Comparison of ENCODE assay signal across 10 cellular contexts in the genomic region with DNA sequence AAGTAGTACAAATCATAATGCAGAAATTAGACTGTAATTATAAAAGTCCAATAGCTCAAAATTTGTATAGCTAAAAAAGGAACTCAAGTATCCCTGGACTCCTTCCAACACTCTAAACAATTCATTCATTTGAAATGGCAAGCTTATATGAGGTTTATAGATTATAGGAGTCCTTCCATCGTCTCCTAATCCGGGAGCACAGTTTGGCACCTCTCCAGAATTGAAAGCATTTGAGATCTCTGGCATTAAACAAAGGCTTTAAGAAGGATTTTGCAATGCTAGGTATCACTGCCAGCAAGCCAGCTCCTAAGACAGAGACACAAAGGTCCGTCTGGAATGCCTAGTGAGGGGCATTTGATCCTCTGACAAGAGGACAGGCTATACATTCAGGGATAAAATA.
DNase-seq lines count a peak whose midpoint lies in the region; ATAC-seq, FAIRE-seq and TF ChIP-seq lines count a peak whose summit lies in the region.
"Had no signal": no experiment of that assay in that cellular context is flagged by ENCODE, and none has a peak within 500 bp of the region (broad histone marks: within the 10 kb centered on the region; RNA-seq: fewer than 3 reads in every experiment).

No MANE protein-coding gene starts in this region.

- H3K27ac ChIP-seq in right atrium auricular region (peak overlapping the region; percentile 63 to 77), keratinocyte (ENCODE audit: control insufficient read depth, insufficient read depth, low read length) (peak overlapping the region; percentile 66)
- H3K27ac ChIP-seq in CD4-positive, alpha-beta T cell (ENCODE audit: low read depth, low read length) = no peak overlapping the region

- H3K27me3 ChIP-seq in right atrium auricular region (no peaks in the 10 kb centered on the region), keratinocyte (ENCODE audit: control insufficient read depth, extremely low read depth, insufficient read depth, low read length) (no peaks in the 10 kb centered on the region)
- H3K27me3 ChIP-seq in CD4-positive, alpha-beta T cell (ENCODE audit: control insufficient read depth, insufficient read depth, low read length) = no peaks in the 10 kb centered on the region

- no peaks in the 10 kb centered on the region for H3K9me3 Mint-ChIP-seq in CD4-positive, alpha-beta T cell

- H3K36me3 ChIP-seq in right atrium auricular region = no peaks in the 10 kb centered on the region
- no peaks in the 10 kb centered on the region for H3K36me3 ChIP-seq in keratinocyte (ENCODE audit: control insufficient read depth in 2 of 2, extremely low read depth in 1 of 2, insufficient read depth in 2 of 2, low read length in 2 of 2)

- CTCF ChIA-PET in CD4-positive, alpha-beta T cell (lab: Charles Lee) = no interaction called here

- peaks cover 65% of the 10 kb centered on the region for H3K4me1 Mint-ChIP-seq in CD4-positive, alpha-beta T cell (ENCODE audit: low read depth)

- no peak overlapping the region for H3K9ac ChIP-seq in keratinocyte (ENCODE audit: control insufficient read depth, extremely low read depth, insufficient read depth, low read length)

- intact Hi-C loops in left ventricle myocardium superior (cut with micrococcal nuclease) = loop anchor here (10.0 kb wide), 1 partner anchor 90 kb away; a partner anchor contains a TSS
- intact Hi-C loops in CD4-positive, alpha-beta T cell (cut with DNase I, micrococcal nuclease) = loop anchor here in 1 of 2 experiments (10.0 kb wide), 1 partner anchor 110 kb away; no protein-coding TSS in a partner anchor

- ATAC-seq in left ventricle myocardium superior = no peak
- ATAC-seq in HG03442 (IDR thresholded peaks at IDR 0.05; ENCODE audit: unreplicated experiment) = no peak
- ATAC-seq in CD4-positive, alpha-beta T cell (ENCODE audit: poor library complexity) = no peak
- ATAC-seq in GM19397 (IDR thresholded peaks at IDR 0.05; ENCODE audit: unreplicated experiment) = no peak

- TF ChIP-seq CTCF in right atrium auricular region (IDR thresholded peaks at IDR 0.05) (no peak), keratinocyte (optimal IDR thresholded peaks at IDR 0.05 in 1 of 3, IDR thresholded peaks at IDR 0.05 in 1 of 3, conservative IDR thresholded peaks at IDR 0.05 in 1 of 3; ENCODE audit: extremely low read depth in 1 of 3, insufficient read depth in 2 of 3, low read length in 3 of 3) (no peak)
- no peak for TF ChIP-seq CTCF in CD4-positive, alpha-beta T cell (IDR thresholded peaks at IDR 0.05)

- dilution Hi-C loops in keratinocyte (cut with MboI; ENCODE audit: extremely low pct_ligation_motif_present, low sequenced_read_pairs) = no loop called here

- FAIRE-seq in keratinocyte (lab: Jason Lieb, UNC) = no peak
- FAIRE-seq: GM19239 had no signal

- no peak overlapping the region for H3K27ac Mint-ChIP-seq in CD4-positive, alpha-beta T cell

- H3K4me1 ChIP-seq in right atrium auricular region (peaks cover 0 to 84% of the 10 kb centered on the region in 2 donors), keratinocyte (ENCODE audit: control insufficient read depth, extremely low read depth, insufficient read depth, low read length) (peaks cover 48% of the 10 kb centered on the region)

- H3K4me3 ChIP-seq in right atrium auricular region = no peak overlapping the region
- no peak overlapping the region for H3K4me3 ChIP-seq in keratinocyte (ENCODE audit: control insufficient read depth in 2 of 3, extremely low read depth in 1 of 3, insufficient read depth in 2 of 3, low read depth in 1 of 3, low read length in 3 of 3)

- H3K4me2 ChIP-seq in keratinocyte (ENCODE audit: control insufficient read depth, extremely low read depth, insufficient read depth, low read depth, low read length) = peak overlapping the region; percentile 82

- no peak overlapping the region for H2AFZ ChIP-seq in keratinocyte (ENCODE audit: control insufficient read depth, low read length)

- DNase-seq in right atrium auricular region (ENCODE audit: low spot score) (no peak), left ventricle myocardium superior (no peak), amniotic epithelial cell (ENCODE audit: low read depth) (peak; percentile 48), keratinocyte (ENCODE audit: low read depth, low spot score) (no peak), CD1c-positive myeloid dendritic cell (ENCODE audit: extremely low spot score) (no peak)
- no peak for DNase-seq in CD4-positive, alpha-beta T cell
- DNase-seq: T-helper 1 cell had no signal

- peaks cover 7% of the 10 kb centered on the region for H3K79me2 ChIP-seq in keratinocyte (ENCODE audit: control insufficient read depth, insufficient read depth, low read length)

- H3K9me3 ChIP-seq in right atrium auricular region (no peaks in the 10 kb centered on the region), keratinocyte (ENCODE audit: control insufficient read depth, low read depth, low read length) (no peaks in the 10 kb centered on the region)
- no peaks in the 10 kb centered on the region for H3K9me3 ChIP-seq in CD4-positive, alpha-beta T cell (ENCODE audit: control insufficient read depth, low read length)

- H3K27me3 Mint-ChIP-seq in CD4-positive, alpha-beta T cell = no peaks in the 10 kb centered on the region

- no peak overlapping the region for H3K4me3 Mint-ChIP-seq in CD4-positive, alpha-beta T cell

- no peaks in the 10 kb centered on the region for H3K9me1 ChIP-seq in keratinocyte (ENCODE audit: control insufficient read depth, extremely low read depth, insufficient read depth, low read length)

- POLR2A ChIA-PET in CD4-positive, alpha-beta T cell (lab: Charles Lee) = no interaction called here

- peaks cover 6% of the 10 kb centered on the region for H3K36me3 Mint-ChIP-seq in CD4-positive, alpha-beta T cell (ENCODE audit: low read depth)

- H4K20me1 ChIP-seq in keratinocyte (ENCODE audit: control insufficient read depth, extremely low read depth, insufficient read depth, low read length) = no peaks in the 10 kb centered on the region
